Comparison of ENCODE assay signal across 1 cellular context in the genomic region with DNA sequence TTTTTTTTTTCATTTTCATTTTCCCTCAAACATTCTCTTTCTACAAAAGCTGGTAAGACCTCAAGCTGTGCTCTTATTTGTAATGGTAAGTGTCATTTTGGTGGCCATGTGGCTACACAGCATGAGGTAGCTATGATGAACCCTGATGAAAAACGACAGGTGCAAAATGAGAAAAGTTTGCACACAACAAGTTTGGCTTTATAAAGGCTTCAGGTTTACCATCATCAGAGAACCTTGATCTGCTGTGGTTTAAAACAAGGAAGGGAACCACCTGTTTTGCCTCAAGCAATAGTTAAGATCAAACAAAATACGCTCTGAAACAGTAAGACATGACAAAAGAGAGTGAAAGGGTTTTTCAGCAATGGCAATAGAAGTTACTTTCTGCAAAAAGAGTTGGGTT.
TF ChIP-seq lines count a peak whose summit lies in the region.

No MANE protein-coding gene starts in this region.

TF ChIP-seq in GM23338, 12 proteins besides CTCF, POLR2A, EP300 and RAD21 (continued from another document):
- TF ChIP-seq REST (IDR thresholded peaks at IDR 0.05; ENCODE audit: unreplicated experiment) (no peak), JUNB (IDR thresholded peaks at IDR 0.05; ENCODE audit: unreplicated experiment) (no peak), STAT1 (IDR thresholded peaks at IDR 0.05; ENCODE audit: unreplicated experiment) (no peak), EZH2phosphoT487 (IDR thresholded peaks at IDR 0.05; ENCODE audit: unreplicated experiment) (no peak), EZH2 (IDR thresholded peaks at IDR 0.05; ENCODE audit: low read depth, unreplicated experiment) (no peak), ZNF331 (CRISPR knock-in tag; IDR thresholded peaks at IDR 0.05; ENCODE audit: low read depth) (no peak), ZNF114 (CRISPR knock-in tag; IDR thresholded peaks at IDR 0.05) (no peak), CREB1 (CRISPR knock-in tag; IDR thresholded peaks at IDR 0.05; ENCODE audit: low read depth) (no peak), POLR2AphosphoS5 (IDR thresholded peaks at IDR 0.05; ENCODE audit: low read depth) (no peak)
- TF ChIP-seq, protein P1, sequence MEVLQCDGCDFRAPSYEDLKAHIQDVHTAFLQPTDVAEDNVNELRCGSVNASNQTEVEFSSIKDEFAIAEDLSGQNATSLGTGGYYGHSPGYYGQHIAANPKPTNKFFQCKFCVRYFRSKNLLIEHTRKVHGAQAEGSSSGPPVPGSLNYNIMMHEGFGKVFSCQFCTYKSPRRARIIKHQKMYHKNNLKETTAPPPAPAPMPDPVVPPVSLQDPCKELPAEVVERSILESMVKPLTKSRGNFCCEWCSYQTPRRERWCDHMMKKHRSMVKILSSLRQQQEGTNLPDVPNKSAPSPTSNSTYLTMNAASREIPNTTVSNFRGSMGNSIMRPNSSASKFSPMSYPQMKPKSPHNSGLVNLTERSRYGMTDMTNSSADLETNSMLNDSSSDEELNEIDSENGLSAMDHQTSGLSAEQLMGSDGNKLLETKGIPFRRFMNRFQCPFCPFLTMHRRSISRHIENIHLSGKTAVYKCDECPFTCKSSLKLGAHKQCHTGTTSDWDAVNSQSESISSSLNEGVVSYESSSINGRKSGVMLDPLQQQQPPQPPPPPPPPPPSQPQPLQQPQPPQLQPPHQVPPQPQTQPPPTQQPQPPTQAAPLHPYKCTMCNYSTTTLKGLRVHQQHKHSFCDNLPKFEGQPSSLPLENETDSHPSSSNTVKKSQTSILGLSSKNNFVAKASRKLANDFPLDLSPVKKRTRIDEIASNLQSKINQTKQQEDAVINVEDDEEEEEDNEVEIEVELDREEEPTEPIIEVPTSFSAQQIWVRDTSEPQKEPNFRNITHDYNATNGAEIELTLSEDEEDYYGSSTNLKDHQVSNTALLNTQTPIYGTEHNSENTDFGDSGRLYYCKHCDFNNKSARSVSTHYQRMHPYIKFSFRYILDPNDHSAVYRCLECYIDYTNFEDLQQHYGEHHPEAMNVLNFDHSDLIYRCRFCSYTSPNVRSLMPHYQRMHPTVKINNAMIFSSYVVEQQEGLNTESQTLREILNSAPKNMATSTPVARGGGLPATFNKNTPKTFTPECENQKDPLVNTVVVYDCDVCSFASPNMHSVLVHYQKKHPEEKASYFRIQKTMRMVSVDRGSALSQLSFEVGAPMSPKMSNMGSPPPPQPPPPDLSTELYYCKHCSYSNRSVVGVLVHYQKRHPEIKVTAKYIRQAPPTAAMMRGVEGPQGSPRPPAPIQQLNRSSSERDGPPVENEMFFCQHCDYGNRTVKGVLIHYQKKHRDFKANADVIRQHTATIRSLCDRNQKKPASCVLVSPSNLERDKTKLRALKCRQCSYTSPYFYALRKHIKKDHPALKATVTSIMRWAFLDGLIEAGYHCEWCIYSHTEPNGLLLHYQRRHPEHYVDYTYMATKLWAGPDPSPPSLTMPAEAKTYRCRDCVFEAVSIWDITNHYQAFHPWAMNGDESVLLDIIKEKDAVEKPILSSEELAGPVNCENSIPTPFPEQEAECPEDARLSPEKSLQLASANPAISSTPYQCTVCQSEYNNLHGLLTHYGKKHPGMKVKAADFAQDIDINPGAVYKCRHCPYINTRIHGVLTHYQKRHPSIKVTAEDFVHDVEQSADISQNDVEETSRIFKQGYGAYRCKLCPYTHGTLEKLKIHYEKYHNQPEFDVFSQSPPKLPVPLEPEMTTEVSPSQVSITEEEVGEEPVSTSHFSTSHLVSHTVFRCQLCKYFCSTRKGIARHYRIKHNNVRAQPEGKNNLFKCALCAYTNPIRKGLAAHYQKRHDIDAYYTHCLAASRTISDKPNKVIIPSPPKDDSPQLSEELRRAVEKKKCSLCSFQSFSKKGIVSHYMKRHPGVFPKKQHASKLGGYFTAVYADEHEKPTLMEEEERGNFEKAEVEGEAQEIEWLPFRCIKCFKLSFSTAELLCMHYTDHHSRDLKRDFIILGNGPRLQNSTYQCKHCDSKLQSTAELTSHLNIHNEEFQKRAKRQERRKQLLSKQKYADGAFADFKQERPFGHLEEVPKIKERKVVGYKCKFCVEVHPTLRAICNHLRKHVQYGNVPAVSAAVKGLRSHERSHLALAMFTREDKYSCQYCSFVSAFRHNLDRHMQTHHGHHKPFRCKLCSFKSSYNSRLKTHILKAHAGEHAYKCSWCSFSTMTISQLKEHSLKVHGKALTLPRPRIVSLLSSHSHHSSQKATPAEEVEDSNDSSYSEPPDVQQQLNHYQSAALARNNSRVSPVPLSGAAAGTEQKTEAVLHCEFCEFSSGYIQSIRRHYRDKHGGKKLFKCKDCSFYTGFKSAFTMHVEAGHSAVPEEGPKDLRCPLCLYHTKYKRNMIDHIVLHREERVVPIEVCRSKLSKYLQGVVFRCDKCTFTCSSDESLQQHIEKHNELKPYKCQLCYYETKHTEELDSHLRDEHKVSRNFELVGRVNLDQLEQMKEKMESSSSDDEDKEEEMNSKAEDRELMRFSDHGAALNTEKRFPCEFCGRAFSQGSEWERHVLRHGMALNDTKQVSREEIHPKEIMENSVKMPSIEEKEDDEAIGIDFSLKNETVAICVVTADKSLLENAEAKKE (CRISPR knock-in tag; IDR thresholded peaks at IDR 0.05) = no peak
